ENCODE assay signal across 9 cellular contexts in genomic region chr12:57909056-57909455, GRCh38.
"Had no signal": no experiment of that assay in that cellular context is flagged by ENCODE, and none has a peak within 500 bp of the region (broad histone marks: within the 10 kb centered on the region; RNA-seq: fewer than 3 reads in every experiment).

No MANE protein-coding gene starts in this region.

- H3K4me2 ChIP-seq: GM23338, KMS-11 had no signal

- H3K9ac ChIP-seq: KMS-11 had no signal

- DNase-seq: H9, HCEC 1CT, KBM-7 had no signal

- H3K4me3 ChIP-seq: GM23338 had no signal

- H2AFZ ChIP-seq: GM23338 had no signal

- H3K27ac ChIP-seq: HL-60, KMS-11 had no signal

- ATAC-seq: GM23338, HepG2 had no signal

- FAIRE-seq: H1, H54, HepG2 had no signal
